ENCODE assay signal across 1 cellular context in genomic region chr2:68432696-68433658, GRCh38.
A peak's percentile ranks its signal among the peaks of the same experiment; 100 is the strongest.
TF ChIP-seq lines count a peak whose summit lies in the region.

No MANE protein-coding gene starts in this region.

TF ChIP-seq in K562, 482 proteins besides CTCF, POLR2A, EP300 and RAD21 (continued from another document):
- TF ChIP-seq HINFP (tag; conservative IDR thresholded peaks at IDR 0.05; ENCODE audit: low read depth) (peak; percentile 72), ZBTB5 (IDR thresholded peaks at IDR 0.05) (0 out of 2 replicates have a peak, but pooled peaks have one; percentile 51)
